In genomic region chr17:2054262-2054739, GRCh38 we compare ENCODE assay signal across 6 cellular contexts. TPM values are rescaled to one million over a fixed set of nuclear protein-coding genes. Genes with fewer than 3 reads are reported as not detected.
DNase-seq lines count a peak whose midpoint lies in the region; ATAC-seq and TF ChIP-seq lines count a peak whose summit lies in the region.

No MANE protein-coding gene starts in this region.

- WGBS in liver = 11% methylated on average over 28 of the region's 28 CpGs

- no peaks in the 10 kb centered on the region for H3K9me3 ChIP-seq in liver (ENCODE audit: control insufficient read depth in 4 of 4, low read length in 3 of 4)

- H3K9ac ChIP-seq in liver (ENCODE audit: low read depth in 1 of 2, low read length in 2 of 2) = no peak overlapping the region

- no peaks in the 10 kb centered on the region for H3K36me3 ChIP-seq in liver (ENCODE audit: control insufficient read depth in 4 of 4, insufficient read depth in 3 of 4, low read depth in 1 of 4, low read length in 3 of 4)

- no peak for TF ChIP-seq RAD21 in liver (IDR thresholded peaks at IDR 0.05)

- no peak overlapping the region for H3K27ac Mint-ChIP-seq in activated T-cell treated with anti-CD3 and anti-CD28 coated beads, Interleukin-2, amount 50 U/mL, for 72 hours

- H3K27me3 ChIP-seq in liver (ENCODE audit: control insufficient read depth in 4 of 4, insufficient read depth in 4 of 4, low read length in 3 of 4) = peaks cover 0 to 2% (median 0%) of the 10 kb centered on the region in 4 donors

- peaks cover 0 to 2% of the 10 kb centered on the region in 2 donors for H3K36me3 Mint-ChIP-seq in activated T-cell treated with anti-CD3 and anti-CD28 coated beads, Interleukin-2, amount 50 U/mL, for 72 hours (ENCODE audit: insufficient read depth in 2 of 2)

- peak; percentile 15 to 18 for ATAC-seq in activated T-cell treated with anti-CD3 and anti-CD28 coated beads, Interleukin-2, amount 50 U/mL, for 72 hours (replicated peaks in 1 of 2)
- no peak for ATAC-seq in HG03159 (IDR thresholded peaks at IDR 0.05; ENCODE audit: unreplicated experiment)

- H3K4me3 Mint-ChIP-seq in activated T-cell treated with anti-CD3 and anti-CD28 coated beads, Interleukin-2, amount 50 U/mL, for 72 hours = peak overlapping the region; percentile 83 to 88

- peaks cover 11 to 47% (median 32%) of the 10 kb centered on the region in 4 donors for H3K4me1 ChIP-seq in liver (ENCODE audit: control insufficient read depth in 4 of 4, insufficient read depth in 4 of 4, low read length in 3 of 4)

- H3K9me3 Mint-ChIP-seq in activated T-cell treated with anti-CD3 and anti-CD28 coated beads, Interleukin-2, amount 50 U/mL, for 72 hours = no peaks in the 10 kb centered on the region

- H3K4me3 ChIP-seq in liver (ENCODE audit: low read depth in 1 of 3, low read length in 3 of 3) = peak overlapping the region in 1 of 3 donors; percentile 28

- no peak for TF ChIP-seq CTCF in liver (IDR thresholded peaks at IDR 0.05; ENCODE audit: low read depth, low read length, missing input control)

- H3K4me1 Mint-ChIP-seq in activated T-cell treated with anti-CD3 and anti-CD28 coated beads, Interleukin-2, amount 50 U/mL, for 72 hours (ENCODE audit: low read depth) = peaks cover 15% of the 10 kb centered on the region

- H3K27ac ChIP-seq in liver (ENCODE audit: low read depth in 1 of 2, low read length in 2 of 2) = peak overlapping the region; percentile 46 to 73

- peaks cover 10% of the 10 kb centered on the region for H3K27me3 Mint-ChIP-seq in activated T-cell treated with anti-CD3 and anti-CD28 coated beads, Interleukin-2, amount 50 U/mL, for 72 hours (ENCODE audit: low read depth)

- DNase-seq in activated CD8-positive, alpha-beta memory T cell treated with anti-CD3 and anti-CD28 coated beads for 24 hours = peak; percentile 87
- DNase-seq in activated CD8-positive, alpha-beta memory T cell treated with anti-CD3 and anti-CD28 coated beads, Interleukin-2, amount 50 U/mL, for 4 hours = no peak
- DNase-seq in activated T-cell treated with anti-CD3 and anti-CD28 coated beads, Interleukin-2, amount 50 U/mL, for 72 hours = peak; percentile 59 to 62
- no peak for DNase-seq in H4 (ENCODE audit: low spot score)

TF ChIP-seq in liver, 16 proteins besides CTCF, POLR2A, EP300 and RAD21:
- no peak for TF ChIP-seq REST (IDR thresholded peaks at IDR 0.05)
- TF ChIP-seq EGR1 (IDR thresholded peaks at IDR 0.05; ENCODE audit: low read depth in 2 of 2) = no peak

RNA-seq across cellular contexts. Expression of gene HIC1, which starts 0.6 kb away (rescaled TPM):
- 10 to 100 TPM; 11.7 to 21.4 TPM for total RNA-seq in activated T-cell treated with anti-CD3 and anti-CD28 coated beads, Interleukin-2, amount 50 U/mL, for 72 hours
- 1 to 10 TPM; 3.9 to 4.8 TPM for total RNA-seq in liver
- polyA plus RNA-seq in liver = 1 to 10 TPM in 1 of 2 donors, under 1 TPM in 1; 0.44 to 3.5 TPM
- total RNA-seq in H4 (2014; rRNA removed; shearing (Covaris generic)) = 0.08 TPM in 1 of 2 replicates, not detected in the other

RNA-seq across cellular contexts. Expression of gene OVCA2, which starts 12.5 kb away (rescaled TPM):
- total RNA-seq in activated T-cell treated with anti-CD3 and anti-CD28 coated beads, Interleukin-2, amount 50 U/mL, for 72 hours = 10 to 100 TPM; 29.0 to 33.3 TPM
- total RNA-seq in liver = 10 to 100 TPM; 16.1 to 17.2 TPM
- 10 to 100 TPM; 30.3 to 30.6 TPM for polyA plus RNA-seq in liver
- 40.3 and 49.8 TPM in 2 replicates for total RNA-seq in H4 (2014; rRNA removed; shearing (Covaris generic))

RNA-seq across cellular contexts. Expression of gene DPH1, which starts 24.3 kb away (rescaled TPM):
- total RNA-seq in activated T-cell treated with anti-CD3 and anti-CD28 coated beads, Interleukin-2, amount 50 U/mL, for 72 hours = 10 to 100 TPM; 36.8 to 40.8 TPM
- 10 to 100 TPM in 1 of 2 donors, 1 to 10 TPM in 1; 9.8 to 24.6 TPM for total RNA-seq in liver
- polyA plus RNA-seq in liver = 10 to 100 TPM; 17.5 to 21.2 TPM
- 12.3 and 16.5 TPM in 2 replicates for total RNA-seq in H4 (2014; rRNA removed; shearing (Covaris generic))

RNA-seq across cellular contexts. Expression of gene RTN4RL1, which starts 29.2 kb away (rescaled TPM):
- under 1 TPM; 0.14 to 0.21 TPM for total RNA-seq in activated T-cell treated with anti-CD3 and anti-CD28 coated beads, Interleukin-2, amount 50 U/mL, for 72 hours
- total RNA-seq in liver = 1 to 10 TPM in 1 of 2 donors, under 1 TPM in 1; 0.65 to 1.8 TPM
- polyA plus RNA-seq in liver = 1 to 10 TPM in 1 of 2 donors, under 1 TPM in 1; 0.04 to 5.4 TPM
- 0.48 and 1.3 TPM in 2 replicates for total RNA-seq in H4 (2014; rRNA removed; shearing (Covaris generic))

Comparison
In these comparisons a context has a peak if more than half of its experiments do, and no peak if none do; other contexts are left out.
1. DNase-seq: peak in activated CD8-positive, alpha-beta memory T cell treated with anti-CD3 and anti-CD28 coated beads for 24 hours (single experiment) and activated T-cell treated with anti-CD3 and anti-CD28 coated beads, Interleukin-2, amount 50 U/mL, for 72 hours (2 of 2); none in activated CD8-positive, alpha-beta memory T cell treated with anti-CD3 and anti-CD28 coated beads, Interleukin-2, amount 50 U/mL, for 4 hours (single experiment) and H4 (single experiment).